ENCODE assay signal across 1 cellular context in genomic region chr11:355581-356458, GRCh38.
TF ChIP-seq lines count a peak whose summit lies in the region.

No MANE protein-coding gene starts in this region.

TF ChIP-seq in endothelial cell of umbilical vein, 7 proteins besides CTCF, POLR2A, EP300 and RAD21 (continued from another document):
- TF ChIP-seq GATA2 (IDR thresholded peaks at IDR 0.05; ENCODE audit: insufficient read depth, insufficient read length, low read depth, low read length) (no peak), JUN (IDR thresholded peaks at IDR 0.05; ENCODE audit: borderline replicate concordance, insufficient read depth, insufficient read length, low read depth) (no peak), POLR2AphosphoS5 (IDR thresholded peaks at IDR 0.05; ENCODE audit: insufficient read depth, low read depth, low read length) (peak; percentile 84)
